In genomic region chr16:1375298-1375640, GRCh38 we compare ENCODE assay signal across 19 cellular contexts. TPM values are rescaled to one million over a fixed set of nuclear protein-coding genes. Genes with fewer than 3 reads are reported as not detected.
DNase-seq lines count a peak whose midpoint lies in the region; ATAC-seq, FAIRE-seq and TF ChIP-seq lines count a peak whose summit lies in the region.
"Had no signal": no experiment of that assay in that cellular context is flagged by ENCODE, and none has a peak within 500 bp of the region (broad histone marks: within the 10 kb centered on the region; RNA-seq: fewer than 3 reads in every experiment).

No MANE protein-coding gene starts in this region.

- peaks cover 5% of the 10 kb centered on the region for H3K9me1 ChIP-seq in K562 (ENCODE audit: control insufficient read depth, insufficient read depth, low read length)

- intact Hi-C loops in K562 (cut with micrococcal nuclease) = no loop called here

- H3K9ac ChIP-seq in NT2/D1 (ENCODE audit: insufficient read length, low read depth) = peak overlapping the region; percentile 8
- peak overlapping the region in 1 of 2 experiments; percentile 40; a peak in 1 of 4 replicates for H3K9ac ChIP-seq in K562 (ENCODE audit: insufficient read depth in 1 of 2, low read depth in 2 of 2, low read length in 2 of 2)
- H3K9ac ChIP-seq in mesendoderm (ENCODE audit: low read length) = no peak overlapping the region
- H3K9ac ChIP-seq: BLaER1 had no signal

- ATAC-seq in K562 = no peak
- ATAC-seq: GM23338, HCT116 had no signal

- H3K4ac ChIP-seq in mesendoderm (ENCODE audit: low read depth, low read length) = no peak overlapping the region

- POLR2A ChIA-PET in K562 (lab: Yijun Ruan, JAX) = interaction anchor here (0.7 to 1.0 kb wide), 2 partner anchors 10 to 11 kb away, joined by 3 read pairs; no protein-coding TSS in a partner anchor

- H2BK5ac ChIP-seq in mesendoderm (ENCODE audit: low read length) = no peak overlapping the region

- 91% methylated on average over 19 of the region's 24 CpGs for WGBS in K562 (ENCODE audit: insufficient coverage, low coverage, missing lambda C conversion rate)
- WGBS in mesendoderm (ENCODE audit: extremely low coverage, insufficient coverage, low lambda C conversion rate) = no CpG with 5 or more reads among the region's 24 CpGs

- no peak for TF ChIP-seq EP300 in K562 (IDR thresholded peaks at IDR 0.05; ENCODE audit: low read length)

- CTCF ChIA-PET in K562 (lab: Yijun Ruan, JAX; ENCODE audit: low intra/inter-chr PET ratio) = no interaction called here

- H3K79me2 ChIP-seq in K562 (ENCODE audit: control insufficient read depth, insufficient read depth, low read length) (peaks cover 36% of the 10 kb centered on the region), mesendoderm (ENCODE audit: control insufficient read depth, insufficient read depth, low read length) (peaks cover 16% of the 10 kb centered on the region)

- H3K4me3 ChIP-seq in NT2/D1 (ENCODE audit: insufficient read length, low read depth) (no peak overlapping the region), K562 (no peak overlapping the region), mesendoderm (ENCODE audit: low read length) (no peak overlapping the region)
- H3K4me3 ChIP-seq: BLaER1, GM23338 had no signal

- H3K27ac ChIP-seq in K562 (ENCODE audit: extremely low read depth, low read depth, low read length) (no peak overlapping the region), mesendoderm (ENCODE audit: low read depth, low read length) (no peak overlapping the region)
- H3K27ac ChIP-seq: BLaER1, HL-60 had no signal

- no peak overlapping the region for H2AFZ ChIP-seq in K562 (ENCODE audit: low read depth, low read length)
- H2AFZ ChIP-seq: GM23338 had no signal

- FAIRE-seq in K562 (lab: Jason Lieb, UNC) = no peak
- FAIRE-seq: GM12892, GM18507 had no signal

- H3K23ac ChIP-seq in mesendoderm (ENCODE audit: low read length) = no peak overlapping the region

- H3K56ac ChIP-seq in mesendoderm (ENCODE audit: low read length) = no peak overlapping the region

- no peak overlapping the region for H3K18ac ChIP-seq in mesendoderm (ENCODE audit: low read length)

- H4K20me1 ChIP-seq in K562 (replicated peaks; ENCODE audit: control insufficient read depth, insufficient read depth, low read length) = peaks cover 8% of the 10 kb centered on the region; the same call in 1 of the 2 replicates

- no peak for DNase-seq in NT2/D1 (ENCODE audit: low read depth, low spot score)
- DNase-seq in K562 (ENCODE audit: extremely low read depth in 1 of 4, low spot score in 3 of 4) = no peak
- DNase-seq in mesendoderm = no peak
- DNase-seq in SK-N-DZ (ENCODE audit: low spot score) = no peak
- DNase-seq: 8988T; CD4-positive, alpha-beta memory T cell; DMS153; DMS79; GDM1; H7; HFFc6; IMR-90 had no signal

- no peak overlapping the region for H3K4me2 ChIP-seq in K562 (ENCODE audit: insufficient read depth, low read length)
- no peak overlapping the region for H3K4me2 ChIP-seq in mesendoderm (ENCODE audit: low read length)
- H3K4me2 ChIP-seq: BLaER1, GM23338 had no signal

- in situ Hi-C loops in K562 (cut with MboI) = no loop called here

- TF ChIP-seq POLR2A in K562 (conservative IDR thresholded peaks at IDR 0.05) = no peak

- TF ChIP-seq RAD21 in K562 (CRISPR knock-in tag; conservative IDR thresholded peaks at IDR 0.05 in 1 of 2, IDR thresholded peaks at IDR 0.05 in 1 of 2) = no peak

- no peak overlapping the region for H2AK5ac ChIP-seq in mesendoderm (ENCODE audit: low read length)

- peaks cover 26% of the 10 kb centered on the region for H3K4me1 ChIP-seq in NT2/D1 (ENCODE audit: insufficient read depth, insufficient read length)
- peaks cover 19 to 76% of the 10 kb centered on the region in 2 experiments; a peak in 4 of 5 replicates for H3K4me1 ChIP-seq in K562 (replicated peaks in 1 of 2; ENCODE audit: control insufficient read depth in 2 of 2, insufficient read depth in 2 of 2, low read length in 2 of 2)
- H3K4me1 ChIP-seq in mesendoderm (ENCODE audit: control insufficient read depth, low read depth, low read length) = no peaks in the 10 kb centered on the region

- peaks cover 50% of the 10 kb centered on the region for H3K36me3 ChIP-seq in NT2/D1 (ENCODE audit: insufficient read depth, insufficient read length, low read length)
- H3K36me3 ChIP-seq in K562 (ENCODE audit: control insufficient read depth, insufficient read depth, low read length) = peaks cover 16% of the 10 kb centered on the region; the same call in 2 of the 3 replicates
- H3K36me3 ChIP-seq in mesendoderm (ENCODE audit: control insufficient read depth, insufficient read depth, low read length) = no peaks in the 10 kb centered on the region

- H2BK120ac ChIP-seq in mesendoderm (ENCODE audit: low read depth, low read length) = no peak overlapping the region

- H3K79me1 ChIP-seq in mesendoderm (ENCODE audit: low read length) = peaks cover 17% of the 10 kb centered on the region

- no peak overlapping the region for H2BK15ac ChIP-seq in mesendoderm (replicated peaks; ENCODE audit: low read depth)

- no peak overlapping the region for H4K8ac ChIP-seq in mesendoderm (ENCODE audit: low read depth, low read length)

- H4K5ac ChIP-seq in mesendoderm (ENCODE audit: low read length) = no peak overlapping the region

- BruUV-seq in K562 (replicated peaks; lab: Mats Ljungman, UMichigan) = no TSS peak

- TF ChIP-seq CTCF in K562 (IDR thresholded peaks at IDR 0.05 in 2 of 3, conservative IDR thresholded peaks at IDR 0.05 in 1 of 3; ENCODE audit: insufficient read depth in 2 of 3, low read depth in 1 of 3, low read length in 3 of 3) = no peak

- H3K9me3 ChIP-seq in NT2/D1 (ENCODE audit: insufficient read depth, low read length) (no peaks in the 10 kb centered on the region), K562 (replicated peaks; ENCODE audit: control insufficient read depth, insufficient read depth, low read depth, low read length) (no peaks in the 10 kb centered on the region)
- H3K9me3 ChIP-seq: BLaER1 had no signal

- H3K27me3 ChIP-seq in NT2/D1 (ENCODE audit: insufficient read depth, insufficient read length) (peaks cover 3% of the 10 kb centered on the region), K562 (ENCODE audit: control insufficient read depth in 2 of 2, insufficient read depth in 2 of 2, low read length in 2 of 2) (no peaks in the 10 kb centered on the region), mesendoderm (ENCODE audit: insufficient read depth, low read length, poor library complexity) (no peaks in the 10 kb centered on the region)
- H3K27me3 ChIP-seq: BLaER1 had no signal

RNA-seq across cellular contexts. Expression of gene GNPTG, which starts 23.5 kb away (rescaled TPM):
- total RNA-seq in K562 (2011; cell fraction: chromatin; rRNA removed; ENCODE audit: low replicate concordance) = 42.1 and 68.9 TPM in 2 replicates
- total RNA-seq in K562 (2011; cell fraction: nucleolus; rRNA removed) = 52.6 and 53.5 TPM in 2 replicates
- 51.0 and 57.1 TPM in 2 replicates for total RNA-seq in K562 (2011; cell fraction: nucleoplasm; rRNA removed)
- total RNA-seq in K562 (2014; rRNA removed) (22.3 and 24.0 TPM in 2 replicates), K562 (2014; rRNA removed; fragmentation: Illumina TruSeq; extraction: Trizol) (4.7 and 6.1 TPM in 2 replicates), K562 (2015; rRNA removed; fragmentation: Illumina TruSeq; extraction: Trizol) (13.6 and 13.9 TPM in 2 replicates), K562 (2021) (19.9 and 22.2 TPM in 2 replicates)
- polyA plus RNA-seq in K562 (2011; rRNA removed) (18.6 and 20.7 TPM in 2 replicates), K562 (2014; fragmentation: Illumina TruSeq; extraction: Trizol) (9.0 and 13.6 TPM in 2 replicates), K562 (2014; fragmentation: Nextera tagmentation; extraction: Ambion mirVana) (1 to 10 TPM in 1 of 2 experiments, under 1 TPM in 1; 0.69 to 1.0 TPM), K562 (2014; rRNA removed) (31.5 and 33.3 TPM in 2 replicates)
- 20.9 and 40.1 TPM in 2 replicates for polyA plus RNA-seq in K562 (2011; cell fraction: cytosol; rRNA removed)
- 55.5 and 97.5 TPM in 2 replicates for polyA plus RNA-seq in K562 (2011; cell fraction: nucleus; rRNA removed)
- polyA plus RNA-seq in K562 (2012) = 18.3 and 26.9 TPM in 2 replicates
- polyA minus RNA-seq in K562 (2011; rRNA and poly(A)+ RNA removed) = 1.6 and 5.7 TPM in 2 replicates
- polyA minus RNA-seq in K562 (2011; cell fraction: cytosol; rRNA and poly(A)+ RNA removed) = 7.7 and 10.3 TPM in 2 replicates
- polyA minus RNA-seq in K562 (2011; cell fraction: nucleus; rRNA and poly(A)+ RNA removed) = 11.7 and 13.1 TPM in 2 replicates
- polyA plus RNA-seq in mesendoderm (2013, experiment 1 of 2) = 10.4 TPM
- 10.1 TPM for polyA plus RNA-seq in mesendoderm (2013, experiment 2 of 2)
- polyA plus RNA-seq in SK-N-DZ (2014; cell fraction: cytosol; rRNA removed) = 25.5 and 25.8 TPM in 2 replicates
- 105 and 130 TPM in 2 replicates for polyA plus RNA-seq in SK-N-DZ (2014; cell fraction: nucleus; rRNA removed)

RNA-seq across cellular contexts. Expression of gene TSR3, which starts 23.6 kb away (rescaled TPM):
- total RNA-seq in K562 (2011; cell fraction: chromatin; rRNA removed; ENCODE audit: low replicate concordance) = 2.8 and 6.4 TPM in 2 replicates
- total RNA-seq in K562 (2011; cell fraction: nucleolus; rRNA removed) = 8.8 and 12.3 TPM in 2 replicates
- 3.4 and 7.0 TPM in 2 replicates for total RNA-seq in K562 (2011; cell fraction: nucleoplasm; rRNA removed)
- total RNA-seq in K562 (2014; rRNA removed) (74.8 and 100.0 TPM in 2 replicates), K562 (2014; rRNA removed; fragmentation: Illumina TruSeq; extraction: Trizol) (6.7 TPM in 2 replicates), K562 (2015; rRNA removed; fragmentation: Illumina TruSeq; extraction: Trizol) (29.6 and 31.9 TPM in 2 replicates), K562 (2021) (50.5 and 53.7 TPM in 2 replicates)
- polyA plus RNA-seq in K562 (2011; rRNA removed) (15.8 and 16.5 TPM in 2 replicates), K562 (2014; fragmentation: Illumina TruSeq; extraction: Trizol) (10.3 and 22.1 TPM in 2 replicates), K562 (2014; fragmentation: Nextera tagmentation; extraction: Ambion mirVana) (1 to 10 TPM; 1.5 to 2.4 TPM), K562 (2014; rRNA removed) (53.3 and 75.7 TPM in 2 replicates)
- polyA plus RNA-seq in K562 (2011; cell fraction: cytosol; rRNA removed) = 21.3 and 65.5 TPM in 2 replicates
- polyA plus RNA-seq in K562 (2011; cell fraction: nucleus; rRNA removed) = 12.1 and 18.1 TPM in 2 replicates
- 34.9 and 46.9 TPM in 2 replicates for polyA plus RNA-seq in K562 (2012)
- 2.6 and 4.5 TPM in 2 replicates for polyA minus RNA-seq in K562 (2011; rRNA and poly(A)+ RNA removed)
- 17.2 and 24.6 TPM in 2 replicates for polyA minus RNA-seq in K562 (2011; cell fraction: cytosol; rRNA and poly(A)+ RNA removed)
- 7.1 and 7.8 TPM in 2 replicates for polyA minus RNA-seq in K562 (2011; cell fraction: nucleus; rRNA and poly(A)+ RNA removed)
- polyA plus RNA-seq in mesendoderm (2013, experiment 1 of 2) = 34.0 TPM
- polyA plus RNA-seq in mesendoderm (2013, experiment 2 of 2) = 35.7 TPM
- polyA plus RNA-seq in SK-N-DZ (2014; cell fraction: cytosol; rRNA removed) = 104 and 120 TPM in 2 replicates
- polyA plus RNA-seq in SK-N-DZ (2014; cell fraction: nucleus; rRNA removed) = 72.6 and 86.5 TPM in 2 replicates

RNA-seq across cellular contexts. Expression of gene UNKL, which starts 39.2 kb away (rescaled TPM):
- 87.2 and 161 TPM in 2 replicates for total RNA-seq in K562 (2011; cell fraction: chromatin; rRNA removed; ENCODE audit: low replicate concordance)
- total RNA-seq in K562 (2011; cell fraction: nucleolus; rRNA removed) = 91.9 and 116 TPM in 2 replicates
- total RNA-seq in K562 (2011; cell fraction: nucleoplasm; rRNA removed) = 69.6 and 98.9 TPM in 2 replicates
- total RNA-seq in K562 (2014; rRNA removed) = 17.2 and 17.6 TPM in 2 replicates
- total RNA-seq in K562 (2014; rRNA removed; fragmentation: Illumina TruSeq; extraction: Trizol) = 4.2 and 4.4 TPM in 2 replicates
- 5.1 and 12.1 TPM in 2 replicates for total RNA-seq in K562 (2015; rRNA removed; fragmentation: Illumina TruSeq; extraction: Trizol)
- 22.3 and 30.2 TPM in 2 replicates for total RNA-seq in K562 (2021)
- polyA plus RNA-seq in K562 (2011; rRNA removed) = 19.0 and 26.5 TPM in 2 replicates
- 17.4 and 36.7 TPM in 2 replicates for polyA plus RNA-seq in K562 (2011; cell fraction: cytosol; rRNA removed)
- 121 and 141 TPM in 2 replicates for polyA plus RNA-seq in K562 (2011; cell fraction: nucleus; rRNA removed)
- 11.5 and 25.8 TPM in 2 replicates for polyA plus RNA-seq in K562 (2012)
- polyA plus RNA-seq in K562 (2014; fragmentation: Illumina TruSeq; extraction: Trizol) = 3.3 and 18.5 TPM in 2 replicates
- polyA plus RNA-seq in K562 (2014; fragmentation: Nextera tagmentation; extraction: Ambion mirVana) = under 1 TPM; 0.37 to 0.48 TPM
- 17.5 and 22.1 TPM in 2 replicates for polyA plus RNA-seq in K562 (2014; rRNA removed)
- 3.1 and 3.6 TPM in 2 replicates for polyA minus RNA-seq in K562 (2011; rRNA and poly(A)+ RNA removed)
- polyA minus RNA-seq in K562 (2011; cell fraction: cytosol; rRNA and poly(A)+ RNA removed) = 23.1 and 27.5 TPM in 2 replicates
- polyA minus RNA-seq in K562 (2011; cell fraction: nucleus; rRNA and poly(A)+ RNA removed) = 25.4 and 28.3 TPM in 2 replicates
- 13.5 TPM for polyA plus RNA-seq in mesendoderm (2013, experiment 1 of 2)
- polyA plus RNA-seq in mesendoderm (2013, experiment 2 of 2) = 12.8 TPM
- 13.7 and 16.2 TPM in 2 replicates for polyA plus RNA-seq in SK-N-DZ (2014; cell fraction: cytosol; rRNA removed)
- polyA plus RNA-seq in SK-N-DZ (2014; cell fraction: nucleus; rRNA removed) = 80.1 and 109 TPM in 2 replicates

RNA-seq across cellular contexts. Expression of gene BAIAP3, which starts 41.8 kb away (rescaled TPM):
- total RNA-seq in K562 (2011; cell fraction: chromatin; rRNA removed; ENCODE audit: low replicate concordance) = 10.8 and 42.1 TPM in 2 replicates
- total RNA-seq in K562 (2011; cell fraction: nucleolus; rRNA removed) = 29.0 and 32.5 TPM in 2 replicates
- 13.0 and 13.4 TPM in 2 replicates for total RNA-seq in K562 (2011; cell fraction: nucleoplasm; rRNA removed)
- total RNA-seq in K562 (2014; rRNA removed) = 2.3 and 4.5 TPM in 2 replicates
- total RNA-seq in K562 (2014; rRNA removed; fragmentation: Illumina TruSeq; extraction: Trizol) = 0.06 and 0.18 TPM in 2 replicates
- total RNA-seq in K562 (2015; rRNA removed; fragmentation: Illumina TruSeq; extraction: Trizol) = 0.33 and 1.2 TPM in 2 replicates
- total RNA-seq in K562 (2021) = 3.3 and 3.4 TPM in 2 replicates
- 0.81 and 1.8 TPM in 2 replicates for polyA plus RNA-seq in K562 (2011; rRNA removed)
- 0.55 and 1.9 TPM in 2 replicates for polyA plus RNA-seq in K562 (2011; cell fraction: cytosol; rRNA removed)
- polyA plus RNA-seq in K562 (2011; cell fraction: nucleus; rRNA removed) = 15.2 and 24.6 TPM in 2 replicates
- 3.2 and 13.5 TPM in 2 replicates for polyA plus RNA-seq in K562 (2012)
- polyA plus RNA-seq in K562 (2014; fragmentation: Illumina TruSeq; extraction: Trizol) = 0.34 and 1.1 TPM in 2 replicates
- polyA plus RNA-seq in K562 (2014; fragmentation: Nextera tagmentation; extraction: Ambion mirVana) = under 1 TPM in 1 of 2 experiments, not detected in 1; 0.03 TPM
- polyA plus RNA-seq in K562 (2014; rRNA removed) = 1.5 and 4.5 TPM in 2 replicates
- polyA minus RNA-seq in K562 (2011; rRNA and poly(A)+ RNA removed) = 0.33 and 1.1 TPM in 2 replicates
- 1.7 and 1.9 TPM in 2 replicates for polyA minus RNA-seq in K562 (2011; cell fraction: cytosol; rRNA and poly(A)+ RNA removed)
- 8.8 and 11.0 TPM in 2 replicates for polyA minus RNA-seq in K562 (2011; cell fraction: nucleus; rRNA and poly(A)+ RNA removed)
- 1.7 TPM for polyA plus RNA-seq in mesendoderm (2013, experiment 1 of 2)
- polyA plus RNA-seq in mesendoderm (2013, experiment 2 of 2) = 1.3 TPM
- polyA plus RNA-seq in SK-N-DZ (2014; cell fraction: cytosol; rRNA removed) = 0.51 and 1.2 TPM in 2 replicates
- polyA plus RNA-seq in SK-N-DZ (2014; cell fraction: nucleus; rRNA removed) = 7.5 and 9.9 TPM in 2 replicates
- polyA plus RNA-seq: CD14-positive monocyte had no signal

RNA-seq across cellular contexts. Expression of gene UQCC4, which starts 45.3 kb away (rescaled TPM):
- total RNA-seq in K562 (2011; cell fraction: chromatin; rRNA removed; ENCODE audit: low replicate concordance) = 18.2 and 43.0 TPM in 2 replicates
- 45.9 and 52.7 TPM in 2 replicates for total RNA-seq in K562 (2011; cell fraction: nucleolus; rRNA removed)
- 35.9 and 40.4 TPM in 2 replicates for total RNA-seq in K562 (2011; cell fraction: nucleoplasm; rRNA removed)
- 48.7 and 49.7 TPM in 2 replicates for total RNA-seq in K562 (2014; rRNA removed)
- 12.3 and 15.4 TPM in 2 replicates for total RNA-seq in K562 (2014; rRNA removed; fragmentation: Illumina TruSeq; extraction: Trizol)
- total RNA-seq in K562 (2015; rRNA removed; fragmentation: Illumina TruSeq; extraction: Trizol) = 34.4 and 35.6 TPM in 2 replicates
- 31.9 and 35.3 TPM in 2 replicates for total RNA-seq in K562 (2021)
- 46.1 and 47.0 TPM in 2 replicates for polyA plus RNA-seq in K562 (2011; rRNA removed)
- 52.6 and 64.3 TPM in 2 replicates for polyA plus RNA-seq in K562 (2011; cell fraction: cytosol; rRNA removed)
- 44.3 and 47.3 TPM in 2 replicates for polyA plus RNA-seq in K562 (2011; cell fraction: nucleus; rRNA removed)
- polyA plus RNA-seq in K562 (2012) = 16.8 and 31.2 TPM in 2 replicates
- polyA plus RNA-seq in K562 (2014; fragmentation: Illumina TruSeq; extraction: Trizol) = 20.5 and 37.8 TPM in 2 replicates
- 1 to 10 TPM; 1.3 to 3.9 TPM for polyA plus RNA-seq in K562 (2014; fragmentation: Nextera tagmentation; extraction: Ambion mirVana)
- 43.9 and 50.0 TPM in 2 replicates for polyA plus RNA-seq in K562 (2014; rRNA removed)
- polyA minus RNA-seq in K562 (2011; rRNA and poly(A)+ RNA removed) = 10.9 and 12.0 TPM in 2 replicates
- 8.9 and 11.7 TPM in 2 replicates for polyA minus RNA-seq in K562 (2011; cell fraction: cytosol; rRNA and poly(A)+ RNA removed)
- 9.6 and 14.0 TPM in 2 replicates for polyA minus RNA-seq in K562 (2011; cell fraction: nucleus; rRNA and poly(A)+ RNA removed)
- 20.1 TPM for polyA plus RNA-seq in mesendoderm (2013, experiment 1 of 2)
- polyA plus RNA-seq in mesendoderm (2013, experiment 2 of 2) = 19.2 TPM
- 31.5 and 51.8 TPM in 2 replicates for polyA plus RNA-seq in SK-N-DZ (2014; cell fraction: cytosol; rRNA removed)
- polyA plus RNA-seq in SK-N-DZ (2014; cell fraction: nucleus; rRNA removed) = 38.6 and 41.7 TPM in 2 replicates
